Comparison of ENCODE assay signal across 1 cellular context in genomic region chr1:214306270-214306669, GRCh38.
TF ChIP-seq lines count a peak whose summit lies in the region.

No MANE protein-coding gene starts in this region.

TF ChIP-seq in WTC11, 78 proteins besides CTCF, POLR2A, EP300 and RAD21 (continued from another document):
- no peak for TF ChIP-seq NFYB (CRISPR knock-in tag; conservative IDR thresholded peaks at IDR 0.05; ENCODE audit: low read depth)
- TF ChIP-seq ARID4B (CRISPR knock-in tag; IDR thresholded peaks at IDR 0.05; ENCODE audit: borderline replicate concordance): no peak
- no peak for TF ChIP-seq ZNF671 (CRISPR knock-in tag; IDR thresholded peaks at IDR 0.05)
- no peak for TF ChIP-seq ZNF232 (CRISPR knock-in tag; IDR thresholded peaks at IDR 0.05)
- no peak for TF ChIP-seq IRF2 (CRISPR knock-in tag; IDR thresholded peaks at IDR 0.05; ENCODE audit: borderline replicate concordance, low read depth)
- TF ChIP-seq USF1 (CRISPR knock-in tag; IDR thresholded peaks at IDR 0.05): no peak
- no peak for TF ChIP-seq PRDM15 (CRISPR knock-in tag; IDR thresholded peaks at IDR 0.05)
- no peak for TF ChIP-seq GTF2I (CRISPR knock-in tag; conservative IDR thresholded peaks at IDR 0.05)
- no peak for TF ChIP-seq HMGXB4 (CRISPR knock-in tag; IDR thresholded peaks at IDR 0.05)
- no peak for TF ChIP-seq PRRX2 (CRISPR knock-in tag; IDR thresholded peaks at IDR 0.05)
- TF ChIP-seq ZNF281 (CRISPR knock-in tag; IDR thresholded peaks at IDR 0.05): no peak
- no peak for TF ChIP-seq TEAD4 (CRISPR knock-in tag; IDR thresholded peaks at IDR 0.05)
